In the genomic region with DNA sequence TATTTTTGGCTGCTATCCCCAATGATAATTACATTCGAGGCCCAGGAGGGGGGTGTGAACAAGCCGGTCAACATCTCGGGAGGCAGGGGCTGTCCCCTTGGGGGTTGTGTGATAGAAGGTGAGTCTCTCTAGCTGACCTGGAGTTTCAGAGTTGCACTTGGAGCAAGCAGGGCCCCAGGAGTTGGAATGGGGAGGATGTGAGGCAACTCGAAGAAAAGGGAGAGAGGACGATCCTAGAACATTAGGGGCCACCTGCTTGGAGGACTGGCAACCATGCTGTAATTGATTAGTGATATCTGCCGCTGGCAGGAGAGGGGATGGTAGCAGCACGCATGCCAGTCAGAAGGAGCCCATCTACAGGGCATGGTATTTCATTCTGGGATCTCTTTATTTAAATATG, we compare ENCODE assay signal across 1 cellular context.
TF ChIP-seq lines count a peak whose summit lies in the region.

No MANE protein-coding gene starts in this region.

TF ChIP-seq in A549, 52 proteins besides CTCF, POLR2A, EP300 and RAD21 (continued from another document):
- TF ChIP-seq CHD4 (IDR thresholded peaks at IDR 0.05; ENCODE audit: borderline replicate concordance) (no peak), JUN (IDR thresholded peaks at IDR 0.05) (no peak), ESRRA (IDR thresholded peaks at IDR 0.05; ENCODE audit: borderline replicate concordance, low read length) (no peak)
